ENCODE assay signal across 9 cellular contexts in genomic region chr5:124908603-124909451, GRCh38.
DNase-seq lines count a peak whose midpoint lies in the region; ATAC-seq and TF ChIP-seq lines count a peak whose summit lies in the region.
"Had no signal": no experiment of that assay in that cellular context is flagged by ENCODE, and none has a peak within 500 bp of the region (broad histone marks: within the 10 kb centered on the region; RNA-seq: fewer than 3 reads in every experiment).

No MANE protein-coding gene starts in this region.

- H3K9me2 ChIP-seq in hepatocyte (replicated peaks; ENCODE audit: insufficient read depth) = no peaks in the 10 kb centered on the region

- WGBS in hepatocyte (ENCODE audit: low lambda C conversion rate, missing lambda C conversion rate) = 19% methylated on average over 7 of the region's 7 CpGs

- DNase-seq in activated T-cell treated with anti-CD3 and anti-CD28 coated beads, Interleukin-2, amount 50 U/mL, for 72 hours = no peak
- DNase-seq in activated T-cell treated with anti-CD3 and anti-CD28 coated beads, Interleukin-2, amount 50 U/mL, for 1 hour = no peak
- DNase-seq in NCI-H82 (lab: John Stamatoyannopoulos, UW) (peak; percentile 75), hepatocyte (ENCODE audit: low spot score) (peak; percentile 40), CD14-positive monocyte (ENCODE audit: low spot score) (no peak), COLO829 (ENCODE audit: low spot score) (no peak)
- DNase-seq in stimulated activated CD4-positive, alpha-beta T cell treated with anti-CD3 and anti-CD28 coated beads, Interleukin-15, amount 100 ng/mL, for 24 hours = no peak
- DNase-seq: DND-41 had no signal

- no peak overlapping the region for H3K4me3 ChIP-seq in hepatocyte

- H4K20me1 ChIP-seq in hepatocyte (ENCODE audit: insufficient read depth, poor library complexity, severe bottlenecking) = no peaks in the 10 kb centered on the region

- no peaks in the 10 kb centered on the region for H3K9me3 Mint-ChIP-seq in activated T-cell treated with anti-CD3 and anti-CD28 coated beads, Interleukin-2, amount 50 U/mL, for 72 hours
- H3K9me3 Mint-ChIP-seq in CD14-positive monocyte = no peaks in the 10 kb centered on the region

- H3K27ac Mint-ChIP-seq in activated T-cell treated with anti-CD3 and anti-CD28 coated beads, Interleukin-2, amount 50 U/mL, for 72 hours = no peak overlapping the region
- no peak overlapping the region for H3K27ac Mint-ChIP-seq in CD14-positive monocyte

- peaks cover 6% of the 10 kb centered on the region for H3K27me3 Mint-ChIP-seq in activated T-cell treated with anti-CD3 and anti-CD28 coated beads, Interleukin-2, amount 50 U/mL, for 72 hours (ENCODE audit: low read depth)
- H3K27me3 Mint-ChIP-seq in CD14-positive monocyte (ENCODE audit: low read depth in 3 of 3) = peaks cover 0 to 5% (median 5%) of the 10 kb centered on the region in 3 donors

- intact Hi-C loops in CD14-positive monocyte (cut with micrococcal nuclease) = no loop called here

- peak overlapping the region; percentile 46 for H3K27ac ChIP-seq in hepatocyte

- peak; percentile 43 to 51 for ATAC-seq in activated T-cell treated with anti-CD3 and anti-CD28 coated beads, Interleukin-2, amount 50 U/mL, for 72 hours (replicated peaks in 1 of 2)
- ATAC-seq in HG03135 (IDR thresholded peaks at IDR 0.05; ENCODE audit: unreplicated experiment) = peak; percentile 73

- no peaks in the 10 kb centered on the region for H3K9me3 ChIP-seq in hepatocyte (ENCODE audit: low read depth)

- H3K4me3 Mint-ChIP-seq in activated T-cell treated with anti-CD3 and anti-CD28 coated beads, Interleukin-2, amount 50 U/mL, for 72 hours = no peak overlapping the region
- H3K4me3 Mint-ChIP-seq in CD14-positive monocyte = no peak overlapping the region

- peak overlapping the region; percentile 48 for H3K4me2 ChIP-seq in hepatocyte

- TF ChIP-seq CTCF in hepatocyte (IDR thresholded peaks at IDR 0.05; ENCODE audit: poor library complexity) (no peak), CD14-positive monocyte (IDR thresholded peaks at IDR 0.05) (no peak)

- H3K4me1 ChIP-seq in hepatocyte (ENCODE audit: insufficient read depth) = peaks cover 34% of the 10 kb centered on the region

- H3K36me3 ChIP-seq in hepatocyte (replicated peaks; ENCODE audit: insufficient read depth, low read depth) = no peaks in the 10 kb centered on the region

- H3K4me1 Mint-ChIP-seq in activated T-cell treated with anti-CD3 and anti-CD28 coated beads, Interleukin-2, amount 50 U/mL, for 72 hours (ENCODE audit: low read depth) = peaks cover 7% of the 10 kb centered on the region
- H3K4me1 Mint-ChIP-seq in CD14-positive monocyte = peaks cover 46% of the 10 kb centered on the region

- no peaks in the 10 kb centered on the region for H3K36me3 Mint-ChIP-seq in activated T-cell treated with anti-CD3 and anti-CD28 coated beads, Interleukin-2, amount 50 U/mL, for 72 hours (ENCODE audit: insufficient read depth in 2 of 2)
- no peaks in the 10 kb centered on the region for H3K36me3 Mint-ChIP-seq in CD14-positive monocyte

- no peaks in the 10 kb centered on the region for H3K27me3 ChIP-seq in hepatocyte

- no peak overlapping the region for H2AFZ ChIP-seq in hepatocyte

- H3K79me2 ChIP-seq in hepatocyte = no peaks in the 10 kb centered on the region

Comparison
In these comparisons a context has a peak if more than half of its experiments do, and no peak if none do; other contexts are left out.
1. DNase-seq: peak in NCI-H82 (single experiment) and hepatocyte (single experiment); none in activated T-cell treated with anti-CD3 and anti-CD28 coated beads, Interleukin-2, amount 50 U/mL, for 72 hours (0 of 2), activated T-cell treated with anti-CD3 and anti-CD28 coated beads, Interleukin-2, amount 50 U/mL, for 1 hour (single experiment), stimulated activated CD4-positive, alpha-beta T cell treated with anti-CD3 and anti-CD28 coated beads, Interleukin-15, amount 100 ng/mL, for 24 hours (single experiment), CD14-positive monocyte (single experiment) and COLO829 (single experiment).